21 cellular contexts compared by ENCODE assay signal in the genomic region with DNA sequence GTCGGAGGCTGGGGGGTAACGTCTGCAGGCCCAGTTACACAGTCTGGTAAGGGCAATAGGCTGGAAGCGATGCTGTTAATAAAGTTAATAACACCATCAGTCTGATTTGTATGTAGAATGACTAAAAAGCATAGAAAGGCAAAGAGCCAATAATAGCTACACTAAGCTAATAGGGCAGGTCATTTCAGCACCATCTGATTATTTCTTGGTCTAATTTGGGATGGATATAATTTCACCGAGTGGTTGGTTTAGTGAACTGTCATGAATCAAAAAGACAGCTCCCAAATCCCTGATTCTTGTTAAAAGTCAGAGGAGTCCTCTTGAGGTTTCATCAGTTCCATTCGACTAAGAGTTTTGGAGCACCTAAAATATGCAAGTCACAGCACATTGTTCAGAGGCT.
DNase-seq lines count a peak whose midpoint lies in the region; ATAC-seq, FAIRE-seq and TF ChIP-seq lines count a peak whose summit lies in the region.
"Had no signal": no experiment of that assay in that cellular context is flagged by ENCODE, and none has a peak within 500 bp of the region (broad histone marks: within the 10 kb centered on the region; RNA-seq: fewer than 3 reads in every experiment).

No MANE protein-coding gene starts in this region.

- WGBS in HepG2 (ENCODE audit: low lambda C conversion rate), result 34% methylated on average over 5 of the region's 5 CpGs
- 85% methylated on average over 5 of the region's 5 CpGs for WGBS in right lobe of liver (ENCODE audit: insufficient coverage, low coverage, low lambda C conversion rate, missing lambda C conversion rate)

- no peak overlapping the region for H3K4me2 ChIP-seq in HepG2 (ENCODE audit: low read depth, low read length)
- peak overlapping the region in 6 of 11 experiments; percentile 21 to 34 (median 28); a peak in 4 of 22 replicates for H3K4me2 ChIP-seq in BLaER1 treated with 17β-estradiol and CSF1 and Interleukin-3, amounts not matched to agents 10 nM and 100 nM

- no peaks in the 10 kb centered on the region for H4K20me1 ChIP-seq in HepG2 (ENCODE audit: insufficient read depth, low read length)
- peaks cover 0 to 25% (median 0%) of the 10 kb centered on the region in 11 experiments; a peak in 5 of 22 replicates for H4K20me1 ChIP-seq in BLaER1 treated with 17β-estradiol and CSF1 and Interleukin-3, amounts not matched to agents 10 nM and 100 nM

- H3K36me3 Mint-ChIP-seq in activated CD4-positive, alpha-beta memory T cell treated with anti-CD3 and anti-CD28 coated beads, Interleukin-2, amount 10 ng/mL, durations not matched to agents 7 days and 5 days (ENCODE audit: low read depth), result peaks cover 9% of the 10 kb centered on the region
- H3K36me3 Mint-ChIP-seq: CD4-positive, CD25-positive, alpha-beta regulatory T cell had no signal

- FAIRE-seq in HepG2 (lab: Jason Lieb, UNC), result no peak
- FAIRE-seq: A204.1, GM12878, H54, HTR-8/SVneo had no signal

- H3K4me1 Mint-ChIP-seq in activated CD4-positive, alpha-beta memory T cell treated with anti-CD3 and anti-CD28 coated beads, Interleukin-2, amount 10 ng/mL, durations not matched to agents 7 days and 5 days, result peaks cover 13% of the 10 kb centered on the region

- H3K36me3 ChIP-seq in HepG2 (replicated peaks in 1 of 2; ENCODE audit: control insufficient read depth in 1 of 2, insufficient read depth in 2 of 2, low read length in 2 of 2), result no peaks in the 10 kb centered on the region
- H3K36me3 ChIP-seq in right lobe of liver, result no peaks in the 10 kb centered on the region
- H3K36me3 ChIP-seq in BLaER1 treated with 17β-estradiol and CSF1 and Interleukin-3, amounts not matched to agents 10 nM and 100 nM, result no peaks in the 10 kb centered on the region; a peak in 1 of 22 replicates
- H3K36me3 ChIP-seq in SK-N-MC (ENCODE audit: insufficient read depth, low read length), result no peaks in the 10 kb centered on the region

- POLR2A ChIA-PET in HepG2 (lab: Yijun Ruan, JAX), result no interaction called here
- POLR2A ChIA-PET in activated CD4-positive, alpha-beta memory T cell treated with anti-CD3 and anti-CD28 coated beads, Interleukin-2, amount 10 ng/mL, durations not matched to agents 7 days and 5 days (lab: Charles Lee), result no interaction called here

- TF ChIP-seq CTCF in HepG2 (CRISPR knock-in tag; IDR thresholded peaks at IDR 0.05) (no peak), right lobe of liver (IDR thresholded peaks at IDR 0.05) (no peak)

- BruUV-seq in HepG2 (replicated peaks; lab: Mats Ljungman, UMichigan), result no TSS peak

- H3K27ac Mint-ChIP-seq in activated CD4-positive, alpha-beta memory T cell treated with anti-CD3 and anti-CD28 coated beads, Interleukin-2, amount 10 ng/mL, durations not matched to agents 7 days and 5 days, result no peak overlapping the region
- H3K27ac Mint-ChIP-seq: CD4-positive, CD25-positive, alpha-beta regulatory T cell; HFFc6 had no signal

- H3K27me3 Mint-ChIP-seq in activated CD4-positive, alpha-beta memory T cell treated with anti-CD3 and anti-CD28 coated beads, Interleukin-2, amount 10 ng/mL, durations not matched to agents 7 days and 5 days, result no peaks in the 10 kb centered on the region
- H3K27me3 Mint-ChIP-seq: CD4-positive, CD25-positive, alpha-beta regulatory T cell; CD8-positive, alpha-beta memory T cell had no signal

- no peaks in the 10 kb centered on the region for H3K9me3 ChIP-seq in HepG2 (ENCODE audit: low read length)
- no peaks in the 10 kb centered on the region for H3K9me3 ChIP-seq in right lobe of liver
- H3K9me3 ChIP-seq in BLaER1 treated with 17β-estradiol and CSF1 and Interleukin-3, amounts not matched to agents 10 nM and 100 nM (replicated peaks in 1 of 11), result peaks cover 15 to 38% (median 25%) of the 10 kb centered on the region in 11 experiments
- H3K9me3 ChIP-seq in SK-N-MC (ENCODE audit: low read depth, low read length), result no peaks in the 10 kb centered on the region

- no peak overlapping the region for H3K9ac ChIP-seq in HepG2 (ENCODE audit: insufficient read depth, low read depth, low read length)
- no peak overlapping the region for H3K9ac ChIP-seq in BLaER1 treated with 17β-estradiol and CSF1 and Interleukin-3, amounts not matched to agents 10 nM and 100 nM
- no peak overlapping the region for H3K9ac ChIP-seq in SK-N-MC (ENCODE audit: insufficient read length)
- H3K9ac ChIP-seq: GM23248 had no signal

- peaks cover 16% of the 10 kb centered on the region for H3K9me3 Mint-ChIP-seq in activated CD4-positive, alpha-beta memory T cell treated with anti-CD3 and anti-CD28 coated beads, Interleukin-2, amount 10 ng/mL, durations not matched to agents 7 days and 5 days

- H3K4me3 Mint-ChIP-seq in activated CD4-positive, alpha-beta memory T cell treated with anti-CD3 and anti-CD28 coated beads, Interleukin-2, amount 10 ng/mL, durations not matched to agents 7 days and 5 days, result no peak overlapping the region
- H3K4me3 Mint-ChIP-seq: CD4-positive, CD25-positive, alpha-beta regulatory T cell; CD8-positive, alpha-beta memory T cell; HFFc6 had no signal

- no peak overlapping the region for H3K4me3 ChIP-seq in HepG2 (replicated peaks in 1 of 3; ENCODE audit: insufficient read depth in 1 of 3, low read depth in 2 of 3, low read length in 3 of 3)
- H3K4me3 ChIP-seq in right lobe of liver, result no peak overlapping the region
- H3K4me3 ChIP-seq in BLaER1 treated with 17β-estradiol and CSF1 and Interleukin-3, amounts not matched to agents 10 nM and 100 nM, result no peak overlapping the region
- peak overlapping the region; percentile 7; the same call in 1 of the 2 replicates for H3K4me3 ChIP-seq in SK-N-MC
- H3K4me3 ChIP-seq: GM12878, GM23248 had no signal

- TF ChIP-seq POLR2A in HepG2 (IDR thresholded peaks at IDR 0.05; ENCODE audit: insufficient read depth in 1 of 2, low read depth in 2 of 2, low read length in 2 of 2), result no peak
- no peak for TF ChIP-seq POLR2A in right lobe of liver (IDR thresholded peaks at IDR 0.05)

- TF ChIP-seq EP300 in HepG2 (IDR thresholded peaks at IDR 0.05; ENCODE audit: low read depth in 2 of 2, low read length in 2 of 2), result no peak
- TF ChIP-seq EP300 in HepG2 (CRISPR knock-in tag; IDR thresholded peaks at IDR 0.05; ENCODE audit: borderline replicate concordance), result no peak

- CTCF ChIA-PET in HepG2 (lab: Yijun Ruan, JAX; ENCODE audit: low intra/inter-chr PET ratio, low total read pairs), result no interaction called here
- CTCF ChIA-PET in activated CD4-positive, alpha-beta memory T cell treated with anti-CD3 and anti-CD28 coated beads, Interleukin-2, amount 10 ng/mL, durations not matched to agents 7 days and 5 days (lab: Charles Lee), result no interaction called here

- DNase-seq in HepG2 (ENCODE audit: low spot score), result no peak
- no peak for DNase-seq in right lobe of liver
- DNase-seq in SK-N-MC (ENCODE audit: low read depth, low spot score), result no peak
- DNase-seq in activated CD4-positive, alpha-beta memory T cell treated with anti-CD3 and anti-CD28 coated beads, Interleukin-2, amount 10 ng/mL, durations not matched to agents 7 days and 5 days, result no peak
- DNase-seq: C1 segment of cervical spinal cord; CD4-positive, CD25-positive, alpha-beta regulatory T cell; CD8-positive, alpha-beta memory T cell; COR-L47; DMS 273 treated with DMSO at 0.1 percent for 48 hours; DMS53; DND-41; EL; GM23248; HCEC 1CT; HFFc6 had no signal

- H3K27ac ChIP-seq in HepG2 (ENCODE audit: extremely low read length, insufficient read depth, low read length) (no peak overlapping the region), right lobe of liver (no peak overlapping the region), SK-N-MC (peak overlapping the region; percentile 57; the same call in 1 of the 2 replicates)
- H3K27ac ChIP-seq in BLaER1 treated with 17β-estradiol and CSF1 and Interleukin-3, amounts not matched to agents 10 nM and 100 nM, result no peak overlapping the region
- H3K27ac ChIP-seq: GM23248 had no signal

- H3K4me1 ChIP-seq in HepG2 (ENCODE audit: insufficient read depth, low read length), result no peaks in the 10 kb centered on the region
- peaks cover 0 to 21% (median 4%) of the 10 kb centered on the region in 4 donors for H3K4me1 ChIP-seq in right lobe of liver
- H3K4me1 ChIP-seq in BLaER1 treated with 17β-estradiol and CSF1 and Interleukin-3, amounts not matched to agents 10 nM and 100 nM, result peaks cover 0 to 17% (median 11%) of the 10 kb centered on the region in 10 experiments; a peak in 16 of 20 replicates

- no peak for ATAC-seq in HepG2
- ATAC-seq in right lobe of liver, result no peak
- no peak for ATAC-seq in GM19467 (IDR thresholded peaks at IDR 0.05; ENCODE audit: unreplicated experiment)
- ATAC-seq: GM12878 had no signal

- H3K27me3 ChIP-seq in HepG2 (ENCODE audit: control insufficient read depth in 1 of 2, insufficient read depth in 2 of 2, low read length in 2 of 2) (no peaks in the 10 kb centered on the region; a peak in 1 of 5 replicates), right lobe of liver (no peaks in the 10 kb centered on the region)
- H3K27me3 ChIP-seq in BLaER1 treated with 17β-estradiol and CSF1 and Interleukin-3, amounts not matched to agents 10 nM and 100 nM, result no peaks in the 10 kb centered on the region

- intact Hi-C loops in HepG2 (cut with micrococcal nuclease; ENCODE audit: unreplicated experiment) (no loop called here), right lobe of liver (cut with DNase I) (no loop called here)

- no peak overlapping the region for H2AFZ ChIP-seq in HepG2 (ENCODE audit: low read length)
- H2AFZ ChIP-seq: GM23248 had no signal

- no peaks in the 10 kb centered on the region for H3K79me2 ChIP-seq in HepG2 (ENCODE audit: insufficient read depth, low read length)

- in situ Hi-C loops in HepG2 (cut with HindIII; ENCODE audit: extremely low pct_ligation_motif_present, low pct_unique_long_range_greater_than_20kb), result no loop called here

- TF ChIP-seq RAD21 in HepG2 (CRISPR knock-in tag; IDR thresholded peaks at IDR 0.05), result no peak

TF ChIP-seq in HepG2, 621 proteins besides CTCF, POLR2A, EP300 and RAD21:
- TF ChIP-seq NFE2L2 (IDR thresholded peaks at IDR 0.05; ENCODE audit: low read length), result peak; percentile 9; the same call in 1 of the 2 replicates
- no peak for TF ChIP-seq IKZF4 (CRISPR knock-in tag; IDR thresholded peaks at IDR 0.05; ENCODE audit: borderline replicate concordance, low read depth, not compliant biosample characterization)
TF ChIP-seq in HepG2: peak in this region for 1.
